In the genomic region with DNA sequence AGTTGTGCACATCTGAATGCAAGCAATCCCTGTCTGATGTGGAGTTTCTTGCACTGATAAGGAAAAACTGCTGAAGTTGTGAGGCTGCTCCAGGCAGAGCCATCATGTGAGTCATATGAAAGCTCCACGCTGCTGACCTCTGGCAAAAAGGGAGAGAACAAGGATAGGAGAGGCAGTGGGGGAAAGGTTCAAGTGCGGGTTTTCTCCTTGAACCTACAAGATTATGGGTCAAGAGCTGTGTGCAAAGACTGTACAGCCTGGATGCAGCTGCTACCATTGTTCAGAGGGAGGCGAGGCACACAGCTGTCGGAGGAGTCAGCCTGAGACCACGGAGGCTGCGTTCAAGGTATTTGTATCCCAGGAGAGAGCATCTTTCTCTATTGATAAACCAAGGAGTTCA, we compare ENCODE assay signal across 15 cellular contexts. TPM values are rescaled to one million over a fixed set of nuclear protein-coding genes. Genes with fewer than 3 reads are reported as not detected.
DNase-seq lines count a peak whose midpoint lies in the region; ATAC-seq, FAIRE-seq and TF ChIP-seq lines count a peak whose summit lies in the region.
"Had no signal": no experiment of that assay in that cellular context is flagged by ENCODE, and none has a peak within 500 bp of the region (broad histone marks: within the 10 kb centered on the region; RNA-seq: fewer than 3 reads in every experiment).

Gene CDK15, plus strand, starts transcription at position 96 of the 400 bp plus-strand sequence. Its CDS starts 128 bp downstream, at position 224.

- peak within 1 kb of the TSS; percentile 81 for H3K27ac Mint-ChIP-seq in mesothelial cell of epicardium
- H3K27ac Mint-ChIP-seq: CD14-positive monocyte, H9, memory B cell had no signal

- H3K27ac ChIP-seq in A549: no peak within 1 kb of the TSS

- TF ChIP-seq POLR2A in A549 (IDR thresholded peaks at IDR 0.05; ENCODE audit: low read length): no peak

- ATAC-seq in A549 (peak; percentile 38 to 62; a peak in 4 of 6 replicates), HG03442 (IDR thresholded peaks at IDR 0.05; ENCODE audit: unreplicated experiment) (no peak)

- no peaks in the 10 kb centered on the region for H3K9me3 ChIP-seq in A549

- H3K36me3 Mint-ChIP-seq in mesothelial cell of epicardium: no peaks in the 10 kb centered on the region
- H3K36me3 Mint-ChIP-seq: CD14-positive monocyte, memory B cell had no signal

- no peaks in the 10 kb centered on the region for H3K27me3 Mint-ChIP-seq in mesothelial cell of epicardium (ENCODE audit: low read depth)

- TF ChIP-seq RAD21 in A549 (conservative IDR thresholded peaks at IDR 0.05 in 1 of 2, IDR thresholded peaks at IDR 0.05 in 1 of 2): no peak

- H3K4me1 ChIP-seq in A549: no peaks in the 10 kb centered on the region

- H3K4me3 ChIP-seq in A549 (no peak within 1 kb of the TSS), choroid plexus epithelial cell (ENCODE audit: low read depth, low read length) (no peak within 1 kb of the TSS)

- TF ChIP-seq EP300 in A549 (IDR thresholded peaks at IDR 0.05): no peak

- POLR2A ChIA-PET in A549 (lab: Yijun Ruan, JAX): no interaction called here

- peak within 1 kb of the TSS; percentile 50 for H3K4me3 Mint-ChIP-seq in mesothelial cell of epicardium
- H3K4me3 Mint-ChIP-seq: CD14-positive monocyte, H9, memory B cell had no signal

- TF ChIP-seq CTCF in A549 (IDR thresholded peaks at IDR 0.05) (no peak), choroid plexus epithelial cell (conservative IDR thresholded peaks at IDR 0.05; ENCODE audit: low read depth, low read length) (no peak), mesothelial cell of epicardium (IDR thresholded peaks at IDR 0.05; ENCODE audit: unreplicated experiment) (no peak)

- FAIRE-seq in A549 (lab: Jason Lieb, UNC): no peak

- CTCF ChIA-PET in A549 (lab: Yijun Ruan, JAX): interaction anchor here (1.5 kb wide), 1 partner anchor 54 kb away, joined by 4 read pairs; no protein-coding TSS in a partner anchor

- WGBS in A549 (ENCODE audit: missing lambda C conversion rate): 63% methylated on average over 6 of the region's 6 CpGs

- peaks cover 6% of the 10 kb centered on the region for H3K9me3 Mint-ChIP-seq in mesothelial cell of epicardium
- H3K9me3 Mint-ChIP-seq: CD14-positive monocyte, H9, memory B cell had no signal

- DNase-seq in A549 (ENCODE audit: low read depth in 1 of 2, low spot score in 1 of 2) (no peak), LHCN-M2 (ENCODE audit: low read depth) (peak; percentile 97), choroid plexus epithelial cell (ENCODE audit: low read depth) (peak; percentile 85), mesothelial cell of epicardium (ENCODE audit: low spot score in 2 of 2, unreplicated experiment in 2 of 2) (no peak), nucleus accumbens (lab: John Stamatoyannopoulos, UW) (no peak), COLO668 (lab: John Stamatoyannopoulos, UW; ENCODE audit: unreplicated experiment) (no peak)
- DNase-seq in activated CD4-positive, alpha-beta T cell treated with anti-CD3 and anti-CD28 coated beads, Interleukin-2, amount 50 U/mL, for 4 hours: no peak
- DNase-seq: activated effector memory CD4-positive, alpha-beta T cell treated with Interleukin-2 at 50 U/mL for 16 hours; H9; NCI-H446 treated with DMSO at 0.1 percent for 48 hours; T-helper 9 cell had no signal

- no peak within 1 kb of the TSS for H3K4me2 ChIP-seq in A549

- peaks cover 46% of the 10 kb centered on the region for H3K4me1 Mint-ChIP-seq in mesothelial cell of epicardium
- H3K4me1 Mint-ChIP-seq: CD14-positive monocyte had no signal

TF ChIP-seq in A549, 52 proteins besides CTCF, POLR2A, EP300 and RAD21:
- TF ChIP-seq MAZ (IDR thresholded peaks at IDR 0.05; ENCODE audit: borderline replicate concordance, low read depth, low read length): no peak

RNA-seq across cellular contexts. Expression of gene CDK15, which starts in this region (rescaled TPM):
- not detected in 2 replicates for polyA plus RNA-seq in A549 (2011; rRNA removed)
- polyA plus RNA-seq in A549 (2012; cell fraction: cytosol; rRNA removed): not detected in 2 replicates
- polyA plus RNA-seq in A549 (2012; cell fraction: nucleus; rRNA removed): not detected in 2 replicates
- polyA plus RNA-seq in A549 (2017; fragmentation: RNase III; extraction: RNeasy Plus Mini Kit Qiagen cat#74134 plus additional on column Dnase treatment): not detected in 3 replicates
- not detected in 2 replicates for polyA minus RNA-seq in A549 (2011; rRNA and poly(A)+ RNA removed)
- 45.2 and 47.9 TPM in 2 replicates for total RNA-seq in LHCN-M2 (2014; rRNA removed)
- 25.9 TPM for polyA plus RNA-seq in LHCN-M2 (2012)
- total RNA-seq in mesothelial cell of epicardium: 6.8 to 7.3 TPM (median 7.2 TPM) in 3 replicates
- total RNA-seq: endothelial cell of umbilical vein, H9 had no signal
- polyA plus RNA-seq: CD14-positive monocyte, endothelial cell of umbilical vein had no signal

Comparison
In these comparisons a context has a peak if more than half of its experiments do, and no peak if none do; other contexts are left out.
1. Peak in ATAC-seq in A549; RNA of the gene not detected or under 1 TPM.
2. DNase-seq: peak in LHCN-M2 (single experiment) and choroid plexus epithelial cell (single experiment); none in A549 (0 of 2), mesothelial cell of epicardium (0 of 2), nucleus accumbens (0 of 56), COLO668 (single experiment) and activated CD4-positive, alpha-beta T cell treated with anti-CD3 and anti-CD28 coated beads, Interleukin-2, amount 50 U/mL, for 4 hours (0 of 2).